9 cellular contexts compared by ENCODE assay signal in the genomic region with DNA sequence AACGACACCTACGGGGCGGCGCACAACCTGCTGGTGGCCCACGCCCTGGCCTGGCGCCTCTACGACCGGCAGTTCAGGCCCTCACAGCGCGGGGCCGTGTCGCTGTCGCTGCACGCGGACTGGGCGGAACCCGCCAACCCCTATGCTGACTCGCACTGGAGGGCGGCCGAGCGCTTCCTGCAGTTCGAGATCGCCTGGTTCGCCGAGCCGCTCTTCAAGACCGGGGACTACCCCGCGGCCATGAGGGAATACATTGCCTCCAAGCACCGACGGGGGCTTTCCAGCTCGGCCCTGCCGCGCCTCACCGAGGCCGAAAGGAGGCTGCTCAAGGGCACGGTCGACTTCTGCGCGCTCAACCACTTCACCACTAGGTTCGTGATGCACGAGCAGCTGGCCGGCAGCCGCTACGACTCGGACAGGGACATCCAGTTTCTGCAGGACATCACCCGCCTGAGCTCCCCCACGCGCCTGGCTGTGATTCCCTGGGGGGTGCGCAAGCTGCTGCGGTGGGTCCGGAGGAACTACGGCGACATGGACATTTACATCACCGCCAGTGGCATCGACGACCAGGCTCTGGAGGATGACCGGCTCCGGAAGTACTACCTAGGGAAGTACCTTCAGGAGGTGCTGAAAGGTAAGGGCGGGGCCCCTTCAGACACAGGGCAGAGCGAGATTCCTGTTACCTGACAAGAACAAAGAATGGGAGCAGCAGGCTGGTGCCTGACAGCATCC. TPM values are rescaled to one million over a fixed set of nuclear protein-coding genes. Genes with fewer than 3 reads are reported as not detected.
A peak's percentile ranks its signal among the peaks of the same experiment; 100 is the strongest.
DNase-seq lines count a peak whose midpoint lies in the region; ATAC-seq and FAIRE-seq lines count a peak whose summit lies in the region.
"Had no signal": no experiment of that assay in that cellular context is flagged by ENCODE, and none has a peak within 500 bp of the region (broad histone marks: within the 10 kb centered on the region; RNA-seq: fewer than 3 reads in every experiment).

No MANE protein-coding gene starts in this region.

- 5% methylated on average over 61 of the region's 61 CpGs for whole genome bisulfite sequencing in right cardiac atrium
- WGBS in small intestine, 3 donors: 4 to 18% (median 6%) methylated on average over 50 to 61 of the region's 61 CpGs

- H3K27me3 Mint-ChIP-seq in IgD-negative memory B cell: no peaks in the 10 kb centered on the region
- peaks cover 1% of the 10 kb centered on the region for H3K27me3 Mint-ChIP-seq in activated naive CD8-positive, alpha-beta T cell treated with anti-CD3 and anti-CD28 coated beads, Interleukin-2, amount 50 U/mL, for 24 hours

- DNase-seq in EH (ENCODE audit: low read depth) (peak; percentile 22), right cardiac atrium (peak; percentile 71 to 87 (median 84)), small intestine (peak; percentile 75), NCI-H128 (lab: John Stamatoyannopoulos, UW; ENCODE audit: unreplicated experiment) (no peak), glomerular visceral epithelial cell (ENCODE audit: extremely low spot score) (no peak)
- DNase-seq in activated naive CD8-positive, alpha-beta T cell treated with anti-CD3 and anti-CD28 coated beads, Interleukin-2, amount 50 U/mL, for 24 hours: peak; percentile 55

- H3K27me3 ChIP-seq in right cardiac atrium (ENCODE audit: control insufficient read depth, insufficient read depth): no peaks in the 10 kb centered on the region
- no peaks in the 10 kb centered on the region for H3K27me3 ChIP-seq in small intestine (ENCODE audit: control insufficient read depth in 2 of 2, insufficient read depth in 2 of 2, low read length in 2 of 2)

- no peak overlapping the region for H3K27ac ChIP-seq in right cardiac atrium (ENCODE audit: low read length)
- peak overlapping the region; percentile 65 to 78 for H3K27ac ChIP-seq in small intestine (ENCODE audit: low read depth in 1 of 2, low read length in 1 of 2)

- peaks cover 0 to under 1% of the 10 kb centered on the region in 2 donors for H3K36me3 ChIP-seq in small intestine (ENCODE audit: control insufficient read depth in 2 of 2, insufficient read depth in 2 of 2, low read length in 2 of 2)

- H3K4me1 ChIP-seq in right cardiac atrium (ENCODE audit: control insufficient read depth, insufficient read depth, low read length) (no peaks in the 10 kb centered on the region), small intestine (ENCODE audit: control insufficient read depth in 2 of 2, insufficient read depth in 1 of 2, low read depth in 1 of 2, low read length in 1 of 2) (no peaks in the 10 kb centered on the region)

- intact Hi-C loops in right cardiac atrium (cut with DNase I): no loop called here

- H3K4me1 Mint-ChIP-seq in IgD-negative memory B cell: peaks cover 6 to 20% (median 14%) of the 10 kb centered on the region in 3 donors
- H3K4me1 Mint-ChIP-seq in activated naive CD8-positive, alpha-beta T cell treated with anti-CD3 and anti-CD28 coated beads, Interleukin-2, amount 50 U/mL, for 24 hours: peaks cover 29% of the 10 kb centered on the region

- no peaks in the 10 kb centered on the region for H3K9me3 Mint-ChIP-seq in IgD-negative memory B cell
- H3K9me3 Mint-ChIP-seq in activated naive CD8-positive, alpha-beta T cell treated with anti-CD3 and anti-CD28 coated beads, Interleukin-2, amount 50 U/mL, for 24 hours: no peaks in the 10 kb centered on the region

- H3K4me3 ChIP-seq in right cardiac atrium (ENCODE audit: low read length) (peak overlapping the region; percentile 33), small intestine (ENCODE audit: low read depth in 1 of 2, low read length in 2 of 2) (peak overlapping the region; percentile 32 to 58)

- ATAC-seq in GM21515 (IDR thresholded peaks at IDR 0.05; ENCODE audit: unreplicated experiment) (peak; percentile 81), right cardiac atrium (peak; percentile 87)
- peak; percentile 79 for ATAC-seq in activated naive CD8-positive, alpha-beta T cell treated with anti-CD3 and anti-CD28 coated beads, Interleukin-2, amount 50 U/mL, for 24 hours

- H3K36me3 Mint-ChIP-seq in IgD-negative memory B cell: no peaks in the 10 kb centered on the region
- peaks cover 32% of the 10 kb centered on the region for H3K36me3 Mint-ChIP-seq in activated naive CD8-positive, alpha-beta T cell treated with anti-CD3 and anti-CD28 coated beads, Interleukin-2, amount 50 U/mL, for 24 hours (ENCODE audit: low read depth)

- H3K9me3 ChIP-seq in right cardiac atrium (ENCODE audit: control insufficient read depth, low read length): no peaks in the 10 kb centered on the region
- H3K9me3 ChIP-seq in small intestine (ENCODE audit: control insufficient read depth, low read depth): no peaks in the 10 kb centered on the region

- no peak for FAIRE-seq in small intestine (lab: Jason Lieb, UNC)

- H3K4me3 Mint-ChIP-seq in IgD-negative memory B cell: peak overlapping the region; percentile 86 to 93 (median 92)
- H3K4me3 Mint-ChIP-seq in activated naive CD8-positive, alpha-beta T cell treated with anti-CD3 and anti-CD28 coated beads, Interleukin-2, amount 50 U/mL, for 24 hours: peak overlapping the region; percentile 32

- peak overlapping the region; percentile 91 to 96 (median 91) for H3K27ac Mint-ChIP-seq in IgD-negative memory B cell
- H3K27ac Mint-ChIP-seq in activated naive CD8-positive, alpha-beta T cell treated with anti-CD3 and anti-CD28 coated beads, Interleukin-2, amount 50 U/mL, for 24 hours: no peak overlapping the region

RNA-seq across cellular contexts. Expression of a gene that starts 11.7 kb away (rescaled TPM):
- 2,424 TPM for polyA plus RNA-seq in IgD-negative memory B cell
- total RNA-seq in right cardiac atrium: 1,000 to 10,000 TPM in 1 of 4 donors, 100 to 1,000 TPM in 3; 708 to 1,060 (median 846) TPM
- 1,288 TPM for polyA plus RNA-seq in right cardiac atrium
- 1,000 to 10,000 TPM; 1,916 to 2,952 (median 2,399) TPM for polyA plus RNA-seq in small intestine

RNA-seq across cellular contexts. Expression of a gene that starts 11.8 kb away (rescaled TPM):
- polyA plus RNA-seq in IgD-negative memory B cell: 11.1 TPM
- total RNA-seq in right cardiac atrium: 10 to 100 TPM; 10.4 to 22.2 (median 18.3) TPM
- 23.6 TPM for polyA plus RNA-seq in right cardiac atrium
- 10 to 100 TPM; 14.9 to 25.5 (median 19.8) TPM for polyA plus RNA-seq in small intestine

RNA-seq across cellular contexts. Expression of a gene that starts 40.3 kb away (rescaled TPM):
- polyA plus RNA-seq in IgD-negative memory B cell: 0.09 TPM
- total RNA-seq in right cardiac atrium: under 1 TPM; 0.03 to 0.28 (median 0.06) TPM
- polyA plus RNA-seq in right cardiac atrium: 0.32 TPM
- polyA plus RNA-seq in small intestine: under 1 TPM; 0.36 to 0.89 (median 0.54) TPM
- total RNA-seq: NCI-H460 had no signal

Comparison
In these comparisons a context has a peak if more than half of its experiments do, and no peak if none do; other contexts are left out.
1. DNase-seq: peak in EH (single experiment), activated naive CD8-positive, alpha-beta T cell treated with anti-CD3 and anti-CD28 coated beads, Interleukin-2, amount 50 U/mL, for 24 hours (single experiment), right cardiac atrium (3 of 3) and small intestine (single experiment); none in NCI-H128 (single experiment) and glomerular visceral epithelial cell (single experiment).
2. Peak in every context shown above with its lines, with median percentiles within 50 percentile points of each other: ATAC-seq.